ENCODE assay signal across 15 cellular contexts in the genomic region with DNA sequence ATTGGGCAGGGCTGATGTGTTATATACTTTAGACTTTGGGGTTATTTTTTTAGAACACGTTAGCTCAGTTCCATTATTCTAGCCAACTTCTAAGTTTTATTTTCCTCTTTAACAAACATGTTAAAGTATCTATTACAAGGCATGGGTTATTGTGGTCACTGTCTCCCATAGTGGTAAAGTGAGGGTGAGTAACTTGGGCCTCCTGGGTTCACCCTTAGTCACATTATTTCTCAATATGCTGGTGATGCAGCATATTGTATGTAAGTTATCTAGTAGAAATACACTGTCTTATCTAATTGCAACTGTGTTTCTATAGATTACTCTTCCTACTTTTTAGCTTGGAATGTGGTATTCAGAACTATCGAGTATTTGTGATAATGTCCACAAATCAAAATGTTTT.
DNase-seq lines count a peak whose midpoint lies in the region; ATAC-seq and TF ChIP-seq lines count a peak whose summit lies in the region.
"Had no signal": no experiment of that assay in that cellular context is flagged by ENCODE, and none has a peak within 500 bp of the region (broad histone marks: within the 10 kb centered on the region; RNA-seq: fewer than 3 reads in every experiment).

No MANE protein-coding gene starts in this region.

- no peak overlapping the region for H3K4me3 ChIP-seq in left ventricle myocardium inferior
- H3K4me3 ChIP-seq: lung, SK-N-MC had no signal

- no peaks in the 10 kb centered on the region for H3K27me3 ChIP-seq in left ventricle myocardium inferior (ENCODE audit: low read depth)

- H3K9me3 ChIP-seq in left ventricle myocardium inferior (replicated peaks), result peaks cover 4% of the 10 kb centered on the region

- intact Hi-C loops in left ventricle myocardium inferior (cut with micrococcal nuclease), result no loop called here

- peak; percentile 15 for DNase-seq in AG09319 (ENCODE audit: extremely low read depth, low read depth)
- peak; percentile 60 for DNase-seq in M059J (ENCODE audit: low read depth)
- DNase-seq in brain pericyte (ENCODE audit: low read depth, low spot score), result peak; percentile 49
- DNase-seq in myocyte (ENCODE audit: low read depth), result peak; percentile 87
- no peak for DNase-seq in activated naive CD4-positive, alpha-beta T cell (lab: John Stamatoyannopoulos, UW)
- DNase-seq in left ventricle myocardium inferior, result no peak
- DNase-seq: activated CD8-positive, alpha-beta memory T cell treated with anti-CD3 and anti-CD28 coated beads, Interleukin-2, amount 50 U/mL, for 4 hours; NCI-H774; stimulated activated CD4-positive, alpha-beta T cell treated with anti-CD3 and anti-CD28 coated beads, Interleukin-2, amount 100 ng/mL, for 48 hours; stimulated activated naive B cell treated with anti-CD40 and anti-IgM and Interleukin-4, amounts not matched to agents 10 μg/mL and 1 μg/mL and 100 μg/mL, for 72 hours had no signal

- H3K27ac ChIP-seq in left ventricle myocardium inferior (replicated peaks), result no peak overlapping the region
- H3K27ac ChIP-seq: parathyroid adenoma, SK-N-MC had no signal

- H3K36me3 ChIP-seq in left ventricle myocardium inferior, result no peaks in the 10 kb centered on the region

- ATAC-seq in GM21390 (IDR thresholded peaks at IDR 0.05; ENCODE audit: unreplicated experiment), result no peak
- no peak for ATAC-seq in HG02970 (IDR thresholded peaks at IDR 0.05; ENCODE audit: low FRiP score, unreplicated experiment)
- ATAC-seq: stimulated activated naive B cell treated with anti-CD40 and anti-IgM and Interleukin-4, amounts not matched to agents 10 μg/mL and 1 μg/mL and 100 μg/mL, for 72 hours had no signal

- TF ChIP-seq CTCF in AG09319 (IDR thresholded peaks at IDR 0.05; ENCODE audit: low read depth, low read length) (no peak), left ventricle myocardium inferior (IDR thresholded peaks at IDR 0.05; ENCODE audit: borderline replicate concordance) (no peak)

- peaks cover 4% of the 10 kb centered on the region for H3K4me1 ChIP-seq in left ventricle myocardium inferior
- H3K4me1 ChIP-seq: parathyroid adenoma had no signal

Comparison
In these comparisons a context has a peak if more than half of its experiments do, and no peak if none do; other contexts are left out.
1. DNase-seq: peak in AG09319 (single experiment), M059J (single experiment), brain pericyte (single experiment) and myocyte (single experiment); none in activated naive CD4-positive, alpha-beta T cell (0 of 4) and left ventricle myocardium inferior (single experiment).